In genomic region chr10:70925377-70926214, GRCh38 we compare ENCODE assay signal across 8 cellular contexts. TPM values are rescaled to one million over a fixed set of nuclear protein-coding genes. Genes with fewer than 3 reads are reported as not detected.
A peak's percentile ranks its signal among the peaks of the same experiment; 100 is the strongest.
DNase-seq lines count a peak whose midpoint lies in the region; ATAC-seq lines count a peak whose summit lies in the region.

No MANE protein-coding gene starts in this region.

- peak; percentile 78 to 79 for ATAC-seq in stimulated activated naive B cell treated with anti-CD40 and anti-IgM and Interleukin-4, amounts not matched to agents 10 μg/mL and 1 μg/mL and 100 μg/mL, for 72 hours (replicated peaks)

- peaks cover 12 to 17% of the 10 kb centered on the region in 2 donors for H3K4me1 Mint-ChIP-seq in stimulated activated naive B cell treated with anti-CD40 and anti-IgM and Interleukin-4, amounts not matched to agents 10 μg/mL and 1 μg/mL and 100 μg/mL, for 72 hours

- peak; percentile 48 for DNase-seq in G401 (ENCODE audit: low spot score)
- DNase-seq in LoVo (ENCODE audit: low spot score) = peak; percentile 35
- DNase-seq in activated CD4-positive, alpha-beta T cell treated with anti-CD3 and anti-CD28 coated beads, Interleukin-2, amount 50 U/mL, for 48 hours = peak; percentile 61 to 68
- peak; percentile 8 for DNase-seq in effector CD8-positive, alpha-beta T cell (lab: John Stamatoyannopoulos, UW)
- DNase-seq in midbrain (lab: John Stamatoyannopoulos, UW) = peak; percentile 49
- DNase-seq in stimulated activated naive B cell treated with anti-CD40 and anti-IgM and Interleukin-4, amounts not matched to agents 10 μg/mL and 1 μg/mL and 100 μg/mL, for 72 hours = peak; percentile 5
- no peak for DNase-seq in DMS153 (lab: John Stamatoyannopoulos, UW)
- DNase-seq in GDM1 (lab: John Stamatoyannopoulos, UW) = no peak

- no peak overlapping the region for H3K27ac Mint-ChIP-seq in stimulated activated naive B cell treated with anti-CD40 and anti-IgM and Interleukin-4, amounts not matched to agents 10 μg/mL and 1 μg/mL and 100 μg/mL, for 72 hours

- peaks cover 28 to 37% of the 10 kb centered on the region in 2 donors for H3K27me3 Mint-ChIP-seq in stimulated activated naive B cell treated with anti-CD40 and anti-IgM and Interleukin-4, amounts not matched to agents 10 μg/mL and 1 μg/mL and 100 μg/mL, for 72 hours

- in situ Hi-C loops in G401 (cut with HindIII; ENCODE audit: low sequenced_read_pairs) = no loop called here

- no peak overlapping the region for H3K4me3 Mint-ChIP-seq in stimulated activated naive B cell treated with anti-CD40 and anti-IgM and Interleukin-4, amounts not matched to agents 10 μg/mL and 1 μg/mL and 100 μg/mL, for 72 hours

- H3K9me3 Mint-ChIP-seq in stimulated activated naive B cell treated with anti-CD40 and anti-IgM and Interleukin-4, amounts not matched to agents 10 μg/mL and 1 μg/mL and 100 μg/mL, for 72 hours = no peaks in the 10 kb centered on the region

- no peaks in the 10 kb centered on the region for H3K36me3 Mint-ChIP-seq in stimulated activated naive B cell treated with anti-CD40 and anti-IgM and Interleukin-4, amounts not matched to agents 10 μg/mL and 1 μg/mL and 100 μg/mL, for 72 hours

RNA-seq across cellular contexts. Expression of gene PCBD1, which starts 37.2 kb away (rescaled TPM):
- 65.8 and 115 TPM in 2 replicates for total RNA-seq in G401 (2014; rRNA removed; shearing (Covaris generic))

Comparison
In these comparisons a context has a peak if more than half of its experiments do, and no peak if none do; other contexts are left out.
1. DNase-seq: peak in G401 (single experiment), LoVo (single experiment), activated CD4-positive, alpha-beta T cell treated with anti-CD3 and anti-CD28 coated beads, Interleukin-2, amount 50 U/mL, for 48 hours (2 of 2), effector CD8-positive, alpha-beta T cell (single experiment), midbrain (single experiment) and stimulated activated naive B cell treated with anti-CD40 and anti-IgM and Interleukin-4, amounts not matched to agents 10 μg/mL and 1 μg/mL and 100 μg/mL, for 72 hours (single experiment); none in DMS153 (single experiment) and GDM1 (single experiment).